In the genomic region with DNA sequence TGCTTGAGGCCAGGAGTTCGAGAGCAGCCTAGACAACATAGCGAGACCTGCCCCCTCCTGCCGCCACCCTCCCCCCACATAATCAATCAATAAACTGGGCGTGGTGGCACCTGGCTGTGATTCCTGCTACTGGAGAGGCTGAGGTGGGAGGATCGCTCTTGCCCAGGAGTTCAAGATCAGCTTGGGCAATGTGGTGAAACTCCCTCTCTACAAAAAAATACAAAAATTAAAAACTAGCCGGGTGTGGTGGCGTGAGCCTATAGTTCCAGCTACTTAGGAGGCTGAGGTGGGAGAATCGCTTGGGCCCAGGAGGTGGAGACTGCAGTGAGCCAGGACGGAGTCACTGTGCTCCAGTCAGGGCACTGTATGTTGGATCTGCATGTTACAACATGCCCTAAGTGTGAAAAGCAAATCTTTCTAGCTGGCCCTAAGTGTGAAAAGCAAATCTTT, we compare ENCODE assay signal across 2 cellular contexts.
TF ChIP-seq lines count a peak whose summit lies in the region.

No MANE protein-coding gene starts in this region.

TF ChIP-seq in H1, 55 proteins besides CTCF, POLR2A, EP300 and RAD21 (continues in another document):
- TF ChIP-seq, protein P1, sequence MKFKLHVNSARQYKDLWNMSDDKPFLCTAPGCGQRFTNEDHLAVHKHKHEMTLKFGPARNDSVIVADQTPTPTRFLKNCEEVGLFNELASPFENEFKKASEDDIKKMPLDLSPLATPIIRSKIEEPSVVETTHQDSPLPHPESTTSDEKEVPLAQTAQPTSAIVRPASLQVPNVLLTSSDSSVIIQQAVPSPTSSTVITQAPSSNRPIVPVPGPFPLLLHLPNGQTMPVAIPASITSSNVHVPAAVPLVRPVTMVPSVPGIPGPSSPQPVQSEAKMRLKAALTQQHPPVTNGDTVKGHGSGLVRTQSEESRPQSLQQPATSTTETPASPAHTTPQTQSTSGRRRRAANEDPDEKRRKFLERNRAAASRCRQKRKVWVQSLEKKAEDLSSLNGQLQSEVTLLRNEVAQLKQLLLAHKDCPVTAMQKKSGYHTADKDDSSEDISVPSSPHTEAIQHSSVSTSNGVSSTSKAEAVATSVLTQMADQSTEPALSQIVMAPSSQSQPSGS (IDR thresholded peaks at IDR 0.05; ENCODE audit: low read length): no peak
- TF ChIP-seq ASH2L (IDR thresholded peaks at IDR 0.05; ENCODE audit: low read length): no peak
- TF ChIP-seq KDM5A (IDR thresholded peaks at IDR 0.05; ENCODE audit: low read length): no peak
- TF ChIP-seq TAF1 (IDR thresholded peaks at IDR 0.05; ENCODE audit: low read depth, low read length): no peak
- no peak for TF ChIP-seq RBBP5 (IDR thresholded peaks at IDR 0.05; ENCODE audit: borderline replicate concordance, low read depth, low read length)
- TF ChIP-seq, protein P2, sequence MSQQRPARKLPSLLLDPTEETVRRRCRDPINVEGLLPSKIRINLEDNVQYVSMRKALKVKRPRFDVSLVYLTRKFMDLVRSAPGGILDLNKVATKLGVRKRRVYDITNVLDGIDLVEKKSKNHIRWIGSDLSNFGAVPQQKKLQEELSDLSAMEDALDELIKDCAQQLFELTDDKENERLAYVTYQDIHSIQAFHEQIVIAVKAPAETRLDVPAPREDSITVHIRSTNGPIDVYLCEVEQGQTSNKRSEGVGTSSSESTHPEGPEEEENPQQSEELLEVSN (IDR thresholded peaks at IDR 0.05): no peak
- TF ChIP-seq SIRT6 (IDR thresholded peaks at IDR 0.05; ENCODE audit: low read length): no peak
- no peak for TF ChIP-seq RNF2 (IDR thresholded peaks at IDR 0.05; ENCODE audit: borderline replicate concordance, low read depth, low read length, missing control alignments, poor library complexity, severe bottlenecking)
- no peak for TF ChIP-seq BRCA1 (IDR thresholded peaks at IDR 0.05; ENCODE audit: low read depth, low read length)
- no peak for TF ChIP-seq SIX5 (IDR thresholded peaks at IDR 0.05; ENCODE audit: low read depth, low read length)
- no peak for TF ChIP-seq SIN3A (conservative IDR thresholded peaks at IDR 0.05 in 1 of 2, IDR thresholded peaks at IDR 0.05 in 1 of 2; ENCODE audit: low read depth in 1 of 2, low read length in 2 of 2)
- TF ChIP-seq, protein P3, sequence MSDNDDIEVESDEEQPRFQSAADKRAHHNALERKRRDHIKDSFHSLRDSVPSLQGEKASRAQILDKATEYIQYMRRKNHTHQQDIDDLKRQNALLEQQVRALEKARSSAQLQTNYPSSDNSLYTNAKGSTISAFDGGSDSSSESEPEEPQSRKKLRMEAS (IDR thresholded peaks at IDR 0.05): no peak
- no peak for TF ChIP-seq YY1 (IDR thresholded peaks at IDR 0.05; ENCODE audit: low read depth, low read length)
- no peak for TF ChIP-seq TAF7 (optimal IDR thresholded peaks at IDR 0.05; ENCODE audit: borderline replicate concordance, low read depth, low read length)
- no peak for TF ChIP-seq KDM1A (IDR thresholded peaks at IDR 0.05; ENCODE audit: borderline replicate concordance, low read length)

TF ChIP-seq in WTC11, 78 proteins besides CTCF, POLR2A, EP300 and RAD21:
- TF ChIP-seq, protein P4, sequence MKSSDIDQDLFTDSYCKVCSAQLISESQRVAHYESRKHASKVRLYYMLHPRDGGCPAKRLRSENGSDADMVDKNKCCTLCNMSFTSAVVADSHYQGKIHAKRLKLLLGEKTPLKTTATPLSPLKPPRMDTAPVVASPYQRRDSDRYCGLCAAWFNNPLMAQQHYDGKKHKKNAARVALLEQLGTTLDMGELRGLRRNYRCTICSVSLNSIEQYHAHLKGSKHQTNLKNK (CRISPR knock-in tag; IDR thresholded peaks at IDR 0.05): no peak
- TF ChIP-seq CREM (CRISPR knock-in tag; IDR thresholded peaks at IDR 0.05) (no peak), TP53 (CRISPR knock-in tag; IDR thresholded peaks at IDR 0.05) (no peak), NR3C1 (CRISPR knock-in tag; conservative IDR thresholded peaks at IDR 0.05; ENCODE audit: low read depth) (no peak), MYBL2 (CRISPR knock-in tag; IDR thresholded peaks at IDR 0.05) (no peak)
- TF ChIP-seq, protein P5, sequence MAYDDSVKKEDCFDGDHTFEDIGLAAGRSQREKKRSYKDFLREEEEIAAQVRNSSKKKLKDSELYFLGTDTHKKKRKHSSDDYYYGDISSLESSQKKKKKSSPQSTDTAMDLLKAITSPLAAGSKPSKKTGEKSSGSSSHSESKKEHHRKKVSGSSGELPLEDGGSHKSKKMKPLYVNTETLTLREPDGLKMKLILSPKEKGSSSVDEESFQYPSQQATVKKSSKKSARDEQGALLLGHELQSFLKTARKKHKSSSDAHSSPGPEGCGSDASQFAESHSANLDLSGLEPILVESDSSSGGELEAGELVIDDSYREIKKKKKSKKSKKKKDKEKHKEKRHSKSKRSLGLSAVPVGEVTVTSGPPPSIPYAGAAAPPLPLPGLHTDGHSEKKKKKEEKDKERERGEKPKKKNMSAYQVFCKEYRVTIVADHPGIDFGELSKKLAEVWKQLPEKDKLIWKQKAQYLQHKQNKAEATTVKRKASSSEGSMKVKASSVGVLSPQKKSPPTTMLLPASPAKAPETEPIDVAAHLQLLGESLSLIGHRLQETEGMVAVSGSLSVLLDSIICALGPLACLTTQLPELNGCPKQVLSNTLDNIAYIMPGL (CRISPR knock-in tag; IDR thresholded peaks at IDR 0.05): no peak
